Comparison of ENCODE assay signal across 15 cellular contexts in the genomic region with DNA sequence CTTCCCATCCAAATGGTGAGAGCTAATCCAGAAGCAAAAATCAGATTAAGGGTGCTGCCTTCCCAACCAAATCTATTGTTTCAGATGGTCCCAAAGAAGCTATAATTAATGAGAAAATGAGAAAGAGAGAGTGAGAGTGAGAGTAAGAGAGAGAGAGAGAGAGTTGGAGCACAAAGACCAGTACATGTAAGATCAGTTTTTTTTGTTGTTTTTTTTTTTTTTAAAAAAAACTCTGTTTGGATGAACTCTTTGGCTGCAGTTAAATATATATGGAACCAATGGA.
A peak's percentile ranks its signal among the peaks of the same experiment; 100 is the strongest.
DNase-seq lines count a peak whose midpoint lies in the region; ATAC-seq lines count a peak whose summit lies in the region.
"Had no signal": no experiment of that assay in that cellular context is flagged by ENCODE, and none has a peak within 500 bp of the region (broad histone marks: within the 10 kb centered on the region; RNA-seq: fewer than 3 reads in every experiment).

No MANE protein-coding gene starts in this region.

- H3K9me3 Mint-ChIP-seq in activated CD4-positive, alpha-beta T cell treated with anti-CD3 and anti-CD28 coated beads for 36 hours (ENCODE audit: low read depth), result peaks cover 6% of the 10 kb centered on the region
- peaks cover 3% of the 10 kb centered on the region for H3K9me3 Mint-ChIP-seq in activated naive CD8-positive, alpha-beta T cell (ENCODE audit: low read depth)
- H3K9me3 Mint-ChIP-seq in activated naive CD8-positive, alpha-beta T cell treated with anti-CD3 and anti-CD28 coated beads, Interleukin-2, amount 50 U/mL, for 24 hours, result peaks cover 15% of the 10 kb centered on the region
- H3K9me3 Mint-ChIP-seq in activated T-helper 2 cell treated with anti-CD3 and anti-CD28 coated beads, Interferon-gamma antibody, Interleukin-2, Interleukin-4, amounts not matched to agents 10 μg/mL and 5 μg/mL and 100 μg/mL, durations not matched to agents 14 hours and 24 hours and 36 hours, result peaks cover 19% of the 10 kb centered on the region
- H3K9me3 Mint-ChIP-seq: CD4-positive, alpha-beta T cell had no signal

- H3K36me3 Mint-ChIP-seq in activated CD4-positive, alpha-beta T cell treated with anti-CD3 and anti-CD28 coated beads for 36 hours (ENCODE audit: low read depth), result no peaks in the 10 kb centered on the region
- H3K36me3 Mint-ChIP-seq in activated naive CD8-positive, alpha-beta T cell, result no peaks in the 10 kb centered on the region
- H3K36me3 Mint-ChIP-seq in activated naive CD8-positive, alpha-beta T cell treated with anti-CD3 and anti-CD28 coated beads, Interleukin-2, amount 50 U/mL, for 24 hours (ENCODE audit: low read depth), result peaks cover 4% of the 10 kb centered on the region
- H3K36me3 Mint-ChIP-seq in activated T-helper 2 cell treated with anti-CD3 and anti-CD28 coated beads, Interferon-gamma antibody, Interleukin-2, Interleukin-4, amounts not matched to agents 10 μg/mL and 5 μg/mL and 100 μg/mL, durations not matched to agents 14 hours and 24 hours and 36 hours (ENCODE audit: low read depth), result peaks cover 4% of the 10 kb centered on the region
- H3K36me3 Mint-ChIP-seq: CD8-positive, alpha-beta T cell had no signal

- no peak overlapping the region for H3K4me3 Mint-ChIP-seq in activated CD4-positive, alpha-beta T cell treated with anti-CD3 and anti-CD28 coated beads for 36 hours
- H3K4me3 Mint-ChIP-seq in activated naive CD8-positive, alpha-beta T cell, result no peak overlapping the region
- no peak overlapping the region for H3K4me3 Mint-ChIP-seq in activated naive CD8-positive, alpha-beta T cell treated with anti-CD3 and anti-CD28 coated beads, Interleukin-2, amount 50 U/mL, for 24 hours
- no peak overlapping the region for H3K4me3 Mint-ChIP-seq in activated T-helper 2 cell treated with anti-CD3 and anti-CD28 coated beads, Interferon-gamma antibody, Interleukin-2, Interleukin-4, amounts not matched to agents 10 μg/mL and 5 μg/mL and 100 μg/mL, durations not matched to agents 14 hours and 24 hours and 36 hours (ENCODE audit: low read depth)
- H3K4me3 Mint-ChIP-seq: B cell; CD4-positive, alpha-beta T cell; CD8-positive, alpha-beta T cell had no signal

- no peaks in the 10 kb centered on the region for H3K27me3 Mint-ChIP-seq in activated CD4-positive, alpha-beta T cell treated with anti-CD3 and anti-CD28 coated beads for 36 hours
- no peaks in the 10 kb centered on the region for H3K27me3 Mint-ChIP-seq in activated naive CD8-positive, alpha-beta T cell
- no peaks in the 10 kb centered on the region for H3K27me3 Mint-ChIP-seq in activated naive CD8-positive, alpha-beta T cell treated with anti-CD3 and anti-CD28 coated beads, Interleukin-2, amount 50 U/mL, for 24 hours
- peaks cover 5% of the 10 kb centered on the region for H3K27me3 Mint-ChIP-seq in activated T-helper 2 cell treated with anti-CD3 and anti-CD28 coated beads, Interferon-gamma antibody, Interleukin-2, Interleukin-4, amounts not matched to agents 10 μg/mL and 5 μg/mL and 100 μg/mL, durations not matched to agents 14 hours and 24 hours and 36 hours (ENCODE audit: low read depth)
- H3K27me3 Mint-ChIP-seq: B cell; CD4-positive, alpha-beta T cell had no signal

- POLR2A ChIA-PET in activated CD4-positive, alpha-beta T cell treated with anti-CD3 and anti-CD28 coated beads for 36 hours (lab: Charles Lee), result no interaction called here

- CTCF ChIA-PET in activated CD4-positive, alpha-beta T cell treated with anti-CD3 and anti-CD28 coated beads for 36 hours (lab: Charles Lee), result interaction anchor here (1.5 kb wide), 1 partner anchor 103 kb away, joined by 4 read pairs; no protein-coding TSS in a partner anchor

- H3K27ac Mint-ChIP-seq in activated CD4-positive, alpha-beta T cell treated with anti-CD3 and anti-CD28 coated beads for 36 hours, result peak overlapping the region; percentile 44
- peak overlapping the region; percentile 55 for H3K27ac Mint-ChIP-seq in activated naive CD8-positive, alpha-beta T cell
- no peak overlapping the region for H3K27ac Mint-ChIP-seq in activated naive CD8-positive, alpha-beta T cell treated with anti-CD3 and anti-CD28 coated beads, Interleukin-2, amount 50 U/mL, for 24 hours
- H3K27ac Mint-ChIP-seq in activated T-helper 2 cell treated with anti-CD3 and anti-CD28 coated beads, Interferon-gamma antibody, Interleukin-2, Interleukin-4, amounts not matched to agents 10 μg/mL and 5 μg/mL and 100 μg/mL, durations not matched to agents 14 hours and 24 hours and 36 hours, result peak overlapping the region; percentile 47
- H3K27ac Mint-ChIP-seq: B cell; CD4-positive, alpha-beta T cell; CD8-positive, alpha-beta T cell had no signal

- H3K4me1 Mint-ChIP-seq in activated CD4-positive, alpha-beta T cell treated with anti-CD3 and anti-CD28 coated beads for 36 hours, result peaks cover 34% of the 10 kb centered on the region
- peaks cover 29% of the 10 kb centered on the region for H3K4me1 Mint-ChIP-seq in activated naive CD8-positive, alpha-beta T cell (ENCODE audit: low read depth)
- H3K4me1 Mint-ChIP-seq in activated naive CD8-positive, alpha-beta T cell treated with anti-CD3 and anti-CD28 coated beads, Interleukin-2, amount 50 U/mL, for 24 hours, result peaks cover 41% of the 10 kb centered on the region
- peaks cover 35% of the 10 kb centered on the region for H3K4me1 Mint-ChIP-seq in activated T-helper 2 cell treated with anti-CD3 and anti-CD28 coated beads, Interferon-gamma antibody, Interleukin-2, Interleukin-4, amounts not matched to agents 10 μg/mL and 5 μg/mL and 100 μg/mL, durations not matched to agents 14 hours and 24 hours and 36 hours (ENCODE audit: low read depth)

- no peak for DNase-seq in activated CD4-positive, alpha-beta T cell treated with anti-CD3 and anti-CD28 coated beads for 36 hours
- no peak for DNase-seq in activated CD4-positive, alpha-beta T cell treated with anti-CD3 and anti-CD28 coated beads, Interleukin-2, amount 50 U/mL, for 4 hours
- no peak for DNase-seq in activated naive CD8-positive, alpha-beta T cell treated with anti-CD3 and anti-CD28 coated beads, Interleukin-2, amount 50 U/mL, for 24 hours
- no peak for DNase-seq in activated T-helper 2 cell treated with anti-CD3 and anti-CD28 coated beads, Interferon-gamma antibody, Interleukin-2, Interleukin-4, amounts not matched to agents 10 μg/mL and 5 μg/mL and 100 μg/mL, durations not matched to agents 14 hours and 24 hours and 36 hours (ENCODE audit: low spot score)
- DNase-seq in NCI-H345 (lab: John Stamatoyannopoulos, UW), result no peak
- DNase-seq: AML-193; Caco-2; Calu3; CD4-positive, alpha-beta T cell; CD8-positive, alpha-beta T cell; DMS79 treated with DMSO at 0.1 percent for 48 hours; GF-D8 had no signal

- intact Hi-C loops in activated CD4-positive, alpha-beta T cell treated with anti-CD3 and anti-CD28 coated beads for 36 hours (cut with DNase I, micrococcal nuclease), result no loop called here
- intact Hi-C loops in activated T-helper 2 cell treated with anti-CD3 and anti-CD28 coated beads, Interferon-gamma antibody, Interleukin-2, Interleukin-4, amounts not matched to agents 10 μg/mL and 5 μg/mL and 100 μg/mL, durations not matched to agents 14 hours and 24 hours and 36 hours (cut with micrococcal nuclease), result no loop called here

- ATAC-seq in activated CD4-positive, alpha-beta T cell treated with anti-CD3 and anti-CD28 coated beads for 36 hours, result no peak
- ATAC-seq in activated naive CD8-positive, alpha-beta T cell treated with anti-CD3 and anti-CD28 coated beads, Interleukin-2, amount 50 U/mL, for 24 hours, result no peak
- ATAC-seq: A549; CD8-positive, alpha-beta T cell had no signal
